ENCODE assay signal across 13 cellular contexts in the genomic region with DNA sequence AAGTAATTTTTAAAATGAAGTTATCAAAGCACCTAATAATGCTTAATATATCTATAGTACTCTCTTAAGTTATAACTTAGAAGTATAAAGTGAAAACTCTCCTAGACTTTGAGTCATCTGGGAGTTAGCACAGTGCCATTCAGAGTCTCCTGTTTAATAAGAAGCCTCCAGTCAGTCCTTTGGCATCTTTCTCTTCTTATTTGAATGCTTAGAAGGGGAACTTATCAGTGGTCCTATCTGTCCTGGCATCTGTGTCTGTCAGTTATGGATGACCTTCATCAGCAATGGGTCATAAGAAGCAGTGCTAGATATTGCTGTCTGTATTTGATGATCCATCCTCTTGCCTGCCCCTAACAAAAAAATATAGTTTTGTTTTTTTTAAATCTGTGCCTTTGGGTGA.
"Had no signal": no experiment of that assay in that cellular context is flagged by ENCODE, and none has a peak within 500 bp of the region (broad histone marks: within the 10 kb centered on the region; RNA-seq: fewer than 3 reads in every experiment).

No MANE protein-coding gene starts in this region.

- DNase-seq: activated naive CD4-positive, alpha-beta T cell treated with anti-CD3 and anti-CD28 coated beads, Interleukin-2, amount 50 U/mL, for 16 hours; adrenal gland; gastrocnemius medialis; head of caudate nucleus; lower lobe of right lung; ovary; psoas muscle; right cardiac atrium; stimulated activated CD4-positive, alpha-beta T cell treated with anti-CD3 and anti-CD28 coated beads, Interleukin-2, amount 100 ng/mL, for 48 hours; SW 1271 had no signal

- H3K36me3 Mint-ChIP-seq: naive thymus-derived CD8-positive, alpha-beta T cell; type B pancreatic cell had no signal

- H3K4me1 ChIP-seq: adrenal gland, gastrocnemius medialis, lower lobe of right lung, psoas muscle had no signal

- H3K4me3 ChIP-seq: adrenal gland, gastrocnemius medialis, lower lobe of right lung, ovary, psoas muscle had no signal

- H3K9me3 Mint-ChIP-seq: naive thymus-derived CD8-positive, alpha-beta T cell; stimulated activated naive CD8-positive, alpha-beta T cell treated with anti-CD3 and anti-CD28 coated beads, Interleukin-15, amount 100 ng/mL, for 72 hours; type B pancreatic cell had no signal

- H3K36me3 ChIP-seq: adrenal gland, gastrocnemius medialis, lower lobe of right lung, ovary had no signal

- H3K27me3 ChIP-seq: adrenal gland, gastrocnemius medialis, ovary had no signal

- H3K4me3 Mint-ChIP-seq: stimulated activated naive CD8-positive, alpha-beta T cell treated with anti-CD3 and anti-CD28 coated beads, Interleukin-15, amount 100 ng/mL, for 72 hours; type B pancreatic cell had no signal

- H3K9me3 ChIP-seq: adrenal gland, gastrocnemius medialis, lower lobe of right lung, ovary, psoas muscle had no signal

- H3K27ac ChIP-seq: adrenal gland, gastrocnemius medialis, lower lobe of right lung, ovary, psoas muscle had no signal

- H3K27me3 Mint-ChIP-seq: stimulated activated naive CD8-positive, alpha-beta T cell treated with anti-CD3 and anti-CD28 coated beads, Interleukin-15, amount 100 ng/mL, for 72 hours; type B pancreatic cell had no signal

- ATAC-seq: gastrocnemius medialis, lower lobe of right lung, psoas muscle, right cardiac atrium had no signal

- H3K27ac Mint-ChIP-seq: naive thymus-derived CD8-positive, alpha-beta T cell; type B pancreatic cell had no signal
